ENCODE assay signal across 8 cellular contexts in the genomic region with DNA sequence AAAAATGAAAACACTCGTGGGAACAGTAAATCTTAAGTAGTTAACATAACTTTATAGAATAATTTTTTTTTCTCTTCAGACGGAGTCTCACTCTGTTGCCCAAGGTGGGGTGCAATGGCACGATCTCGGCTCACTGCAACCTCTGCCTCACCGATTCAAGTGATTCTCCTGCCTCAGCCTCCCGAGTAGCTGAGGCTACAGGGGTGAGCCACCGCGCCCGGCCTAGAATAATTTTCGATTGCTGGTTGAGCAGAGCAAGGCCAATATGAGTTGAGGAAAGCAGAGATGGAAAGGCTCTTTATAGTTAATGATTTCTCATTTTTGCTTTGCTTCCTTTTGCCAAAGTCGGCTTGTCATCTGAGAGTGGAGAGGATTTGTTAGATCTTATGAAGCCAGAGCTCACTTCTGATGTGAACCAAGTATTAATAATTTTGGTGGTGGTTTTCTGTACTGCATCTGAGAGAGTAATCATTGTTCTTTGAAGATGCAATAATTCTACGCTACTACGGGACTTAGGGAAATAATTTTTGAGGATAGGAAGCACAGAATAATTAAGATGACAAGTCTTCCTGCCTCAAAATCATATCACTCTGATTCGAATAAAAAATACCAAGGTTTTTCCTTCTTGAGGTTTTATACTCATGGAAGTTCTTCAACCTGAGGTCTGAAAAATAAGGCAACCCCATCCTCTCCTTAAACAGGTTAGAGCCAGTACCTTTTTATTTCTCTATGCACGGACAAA. TPM values are rescaled to one million over a fixed set of nuclear protein-coding genes. Genes with fewer than 3 reads are reported as not detected.
A peak's percentile ranks its signal among the peaks of the same experiment; 100 is the strongest.
DNase-seq lines count a peak whose midpoint lies in the region; TF ChIP-seq lines count a peak whose summit lies in the region.

No MANE protein-coding gene starts in this region.

- H3K4me1 Mint-ChIP-seq in activated T-helper 2 cell treated with anti-CD3 and anti-CD28 coated beads, Interferon-gamma antibody, Interleukin-2, Interleukin-4, amounts not matched to agents 10 μg/mL and 5 μg/mL and 100 μg/mL, durations not matched to agents 14 hours and 24 hours and 36 hours (ENCODE audit: low read depth) = peaks cover 30% of the 10 kb centered on the region

- H3K27me3 ChIP-seq in kidney epithelial cell (ENCODE audit: control insufficient read depth, insufficient read depth, low read length) (no peaks in the 10 kb centered on the region), thymus (ENCODE audit: control insufficient read depth, insufficient read depth) (no peaks in the 10 kb centered on the region)

- H3K4me1 ChIP-seq in thymus (ENCODE audit: control insufficient read depth, insufficient read depth, low read length) = peaks cover 13% of the 10 kb centered on the region

- peak overlapping the region; percentile 99 for H3K27ac Mint-ChIP-seq in activated T-helper 2 cell treated with anti-CD3 and anti-CD28 coated beads, Interferon-gamma antibody, Interleukin-2, Interleukin-4, amounts not matched to agents 10 μg/mL and 5 μg/mL and 100 μg/mL, durations not matched to agents 14 hours and 24 hours and 36 hours

- no peaks in the 10 kb centered on the region for H3K9me3 Mint-ChIP-seq in activated T-helper 2 cell treated with anti-CD3 and anti-CD28 coated beads, Interferon-gamma antibody, Interleukin-2, Interleukin-4, amounts not matched to agents 10 μg/mL and 5 μg/mL and 100 μg/mL, durations not matched to agents 14 hours and 24 hours and 36 hours

- intact Hi-C loops in activated T-helper 2 cell treated with anti-CD3 and anti-CD28 coated beads, Interferon-gamma antibody, Interleukin-2, Interleukin-4, amounts not matched to agents 10 μg/mL and 5 μg/mL and 100 μg/mL, durations not matched to agents 14 hours and 24 hours and 36 hours (cut with micrococcal nuclease) = loop anchor here (5.0 to 10.0 kb wide), 2 partner anchors 250 to 438 kb away; a partner anchor contains a TSS

- no peaks in the 10 kb centered on the region for H3K9me3 ChIP-seq in thymus (ENCODE audit: control insufficient read depth)

- no peak overlapping the region for H3K27ac ChIP-seq in thymus (ENCODE audit: low read depth)

- 71% methylated on average over 15 of the region's 15 CpGs for WGBS in thymus

- H3K4me3 ChIP-seq in kidney epithelial cell (ENCODE audit: low read depth, low read length) = peak overlapping the region; percentile 79
- H3K4me3 ChIP-seq in thymus (ENCODE audit: low read length) = peak overlapping the region; percentile 61

- H3K36me3 Mint-ChIP-seq in activated T-helper 2 cell treated with anti-CD3 and anti-CD28 coated beads, Interferon-gamma antibody, Interleukin-2, Interleukin-4, amounts not matched to agents 10 μg/mL and 5 μg/mL and 100 μg/mL, durations not matched to agents 14 hours and 24 hours and 36 hours (ENCODE audit: low read depth) = no peaks in the 10 kb centered on the region

- peaks cover 7% of the 10 kb centered on the region for H3K27me3 Mint-ChIP-seq in activated T-helper 2 cell treated with anti-CD3 and anti-CD28 coated beads, Interferon-gamma antibody, Interleukin-2, Interleukin-4, amounts not matched to agents 10 μg/mL and 5 μg/mL and 100 μg/mL, durations not matched to agents 14 hours and 24 hours and 36 hours (ENCODE audit: low read depth)

- DNase-seq in activated gamma-delta T cell treated with Interleukin-2 at 50 U/mL for 16 hours = peak; percentile 4
- DNase-seq in activated gamma-delta T cell (lab: John Stamatoyannopoulos, UW) = no peak
- DNase-seq in activated T-helper 2 cell treated with anti-CD3 and anti-CD28 coated beads, Interferon-gamma antibody, Interleukin-2, Interleukin-4, amounts not matched to agents 10 μg/mL and 5 μg/mL and 100 μg/mL, durations not matched to agents 14 hours and 24 hours and 36 hours (ENCODE audit: low spot score) = no peak
- DNase-seq in kidney epithelial cell (ENCODE audit: low read depth) = no peak
- DNase-seq in GM19240 (ENCODE audit: insufficient read length, low spot score) = no peak
- no peak for DNase-seq in stimulated activated naive CD4-positive, alpha-beta T cell treated with Interleukin-2 at 50 U/mL for 16 hours (lab: John Stamatoyannopoulos, UW)
- no peak for DNase-seq in HUDEP-2 (lab: John Stamatoyannopoulos, UW; ENCODE audit: unreplicated experiment in 76 of 76)

- H3K36me3 ChIP-seq in kidney epithelial cell (ENCODE audit: control insufficient read depth, insufficient read depth, low read length) (no peaks in the 10 kb centered on the region), thymus (ENCODE audit: control insufficient read depth, insufficient read depth) (no peaks in the 10 kb centered on the region)

- TF ChIP-seq CTCF in kidney epithelial cell (IDR thresholded peaks at IDR 0.05; ENCODE audit: insufficient read depth, low read length, poor library complexity, severe bottlenecking) = peak; percentile 4

- H3K4me3 Mint-ChIP-seq in activated T-helper 2 cell treated with anti-CD3 and anti-CD28 coated beads, Interferon-gamma antibody, Interleukin-2, Interleukin-4, amounts not matched to agents 10 μg/mL and 5 μg/mL and 100 μg/mL, durations not matched to agents 14 hours and 24 hours and 36 hours (ENCODE audit: low read depth) = peak overlapping the region; percentile 95

RNA-seq across cellular contexts. Expression of a gene that starts 1.5 kb away (rescaled TPM):
- total RNA-seq in activated T-helper 2 cell treated with anti-CD3 and anti-CD28 coated beads, Interferon-gamma antibody, Interleukin-2, Interleukin-4, amounts not matched to agents 10 μg/mL and 5 μg/mL and 100 μg/mL, durations not matched to agents 14 hours and 24 hours and 36 hours = 43.6 and 46.5 TPM in 2 replicates
- total RNA-seq in kidney epithelial cell = 70.0 and 72.2 TPM in 2 replicates
- 37.6 TPM for polyA plus RNA-seq in thymus
